10 cellular contexts compared by ENCODE assay signal in genomic region chr18:70290482-70291294, GRCh38.
DNase-seq lines count a peak whose midpoint lies in the region; ATAC-seq and TF ChIP-seq lines count a peak whose summit lies in the region.
"Had no signal": no experiment of that assay in that cellular context is flagged by ENCODE, and none has a peak within 500 bp of the region (broad histone marks: within the 10 kb centered on the region; RNA-seq: fewer than 3 reads in every experiment).

No MANE protein-coding gene starts in this region.

- CTCF ChIA-PET in AG04449 (lab: Yijun Ruan, JAX): interaction anchor here (1.2 to 1.4 kb wide), 2 partner anchors 143 to 144 kb away, joined by 4 read pairs; no protein-coding TSS in a partner anchor
- CTCF ChIA-PET in GM10248 (lab: Yijun Ruan, JAX): no interaction called here

- DNase-seq in AG04449 (ENCODE audit: low read depth, low spot score) (no peak), cardiac fibroblast (ENCODE audit: low read depth in 2 of 2) (no peak), GM10248 (ENCODE audit: extremely low spot score) (no peak), NK-92 (lab: John Stamatoyannopoulos, UW; ENCODE audit: unreplicated experiment) (no peak), midbrain (lab: John Stamatoyannopoulos, UW) (no peak)
- DNase-seq: T-helper 9 cell had no signal

- TF ChIP-seq CTCF in AG04449 (IDR thresholded peaks at IDR 0.05; ENCODE audit: insufficient read depth, low read length, missing control alignments) (no peak), cardiac fibroblast (IDR thresholded peaks at IDR 0.05; ENCODE audit: low read depth, low read length) (no peak), GM10248 (IDR thresholded peaks at IDR 0.05; ENCODE audit: control extremely low read depth, extremely low read depth, low read depth, missing control alignments) (no peak)

- no peak overlapping the region for H3K27ac ChIP-seq in HUES48 (ENCODE audit: low read depth, low read length)
- no peak overlapping the region for H3K27ac ChIP-seq in muscle layer of colon (ENCODE audit: low read depth, low read length)

- H3K4me1 ChIP-seq in HUES48 (ENCODE audit: control insufficient read depth, insufficient read depth, low read length) (peaks cover 18% of the 10 kb centered on the region), muscle layer of colon (ENCODE audit: insufficient read depth, low read length) (peaks cover 52% of the 10 kb centered on the region)

- peak overlapping the region; percentile 76 for H3K4me3 ChIP-seq in AG04449 (ENCODE audit: low read depth, low read length)
- H3K4me3 ChIP-seq in HUES48 (ENCODE audit: low read depth, low read length): peak overlapping the region; percentile 90
- peak overlapping the region; percentile 50 to 80 for H3K4me3 ChIP-seq in cardiac fibroblast (replicated peaks in 1 of 2; ENCODE audit: low read depth in 2 of 2, low read length in 2 of 2)
- H3K4me3 ChIP-seq in muscle layer of colon (ENCODE audit: low read depth in 1 of 2, low read length in 2 of 2): peak overlapping the region in 1 of 2 donors; percentile 91

- no peak overlapping the region for H3K9ac ChIP-seq in HUES48 (ENCODE audit: low read depth, low read length)
- H3K9ac ChIP-seq in muscle layer of colon (ENCODE audit: low read length): peak overlapping the region; percentile 55

- H3K36me3 ChIP-seq in HUES48 (ENCODE audit: control insufficient read depth, insufficient read depth, low read length) (no peaks in the 10 kb centered on the region; the same call in 1 of the 2 replicates), muscle layer of colon (ENCODE audit: insufficient read depth, low read length) (no peaks in the 10 kb centered on the region)

- H3K9me3 ChIP-seq in HUES48 (ENCODE audit: control insufficient read depth, insufficient read depth, low read length) (no peaks in the 10 kb centered on the region), muscle layer of colon (ENCODE audit: low read length) (no peaks in the 10 kb centered on the region)

- no peaks in the 10 kb centered on the region for H3K27me3 ChIP-seq in HUES48 (ENCODE audit: control insufficient read depth, insufficient read depth, low read length)
- no peaks in the 10 kb centered on the region for H3K27me3 ChIP-seq in muscle layer of colon (ENCODE audit: control insufficient read depth in 1 of 2, insufficient read depth in 2 of 2, low read length in 2 of 2)

- POLR2A ChIA-PET in AG04449 (lab: Yijun Ruan, JAX): no interaction called here
- POLR2A ChIA-PET in GM10248 (lab: Yijun Ruan, JAX): no interaction called here

- no peak for ATAC-seq in GM21786 (IDR thresholded peaks at IDR 0.05; ENCODE audit: unreplicated experiment)
- ATAC-seq: stimulated activated memory B cell treated with anti-CD40 and anti-IgM and Interleukin-4, amounts not matched to agents 10 μg/mL and 1 μg/mL and 100 μg/mL, for 72 hours had no signal
